In genomic region chr12:27554421-27555186, GRCh38 we compare ENCODE assay signal across 8 cellular contexts. TPM values are rescaled to one million over a fixed set of nuclear protein-coding genes. Genes with fewer than 3 reads are reported as not detected.
A peak's percentile ranks its signal among the peaks of the same experiment; 100 is the strongest.
DNase-seq lines count a peak whose midpoint lies in the region; ATAC-seq, FAIRE-seq and TF ChIP-seq lines count a peak whose summit lies in the region.

No MANE protein-coding gene starts in this region.

- FAIRE-seq in H54 (lab: Jason Lieb, UNC) = peak; percentile 94
- FAIRE-seq in RCC 7860 (lab: Jason Lieb, UNC) = no peak

- no TSS peak for BruUV-seq in mammary epithelial cell (replicated peaks; lab: Mats Ljungman, UMichigan)

- peak overlapping the region; percentile 72 for H3K4me2 ChIP-seq in mammary epithelial cell (ENCODE audit: insufficient read depth, low read depth, low read length)

- ATAC-seq in left lung (peak; percentile 16), HG03521 (IDR thresholded peaks at IDR 0.05; ENCODE audit: unreplicated experiment) (no peak)
- no peak for ATAC-seq in naive thymus-derived CD4-positive, alpha-beta T cell

- H3K27ac Mint-ChIP-seq in naive thymus-derived CD4-positive, alpha-beta T cell = no peak overlapping the region

- H3K9me3 Mint-ChIP-seq in naive thymus-derived CD4-positive, alpha-beta T cell = no peaks in the 10 kb centered on the region

- peaks cover 0 to 25% (median 18%) of the 10 kb centered on the region in 7 donors for H3K4me1 Mint-ChIP-seq in naive thymus-derived CD4-positive, alpha-beta T cell

- CTCF ChIA-PET in mammary epithelial cell (lab: Charles Lee; ENCODE audit: low non-redundant PET) = no interaction called here
- CTCF ChIA-PET in naive thymus-derived CD4-positive, alpha-beta T cell (lab: Charles Lee) = no interaction called here

- peak overlapping the region; percentile 60 for H3K9ac ChIP-seq in mammary epithelial cell (ENCODE audit: insufficient read depth, low read length)
- H3K9ac ChIP-seq in subcutaneous abdominal adipose tissue (ENCODE audit: low read length in 5 of 5) = peak overlapping the region in 1 of 5 donors; percentile 4

- peaks cover 0 to 11% (median 0%) of the 10 kb centered on the region in 5 donors for H3K27me3 Mint-ChIP-seq in naive thymus-derived CD4-positive, alpha-beta T cell

- TF ChIP-seq POLR2A in H54 (IDR thresholded peaks at IDR 0.05; ENCODE audit: low read depth, low read length) = no peak

- no peaks in the 10 kb centered on the region for H3K9me3 ChIP-seq in mammary epithelial cell (replicated peaks; ENCODE audit: insufficient read depth, low read length)
- H3K9me3 ChIP-seq in left lung = no peaks in the 10 kb centered on the region
- no peaks in the 10 kb centered on the region for H3K9me3 ChIP-seq in subcutaneous abdominal adipose tissue (ENCODE audit: control insufficient read depth in 5 of 5, low read length in 5 of 5)
- no peaks in the 10 kb centered on the region for H3K9me3 ChIP-seq in naive thymus-derived CD4-positive, alpha-beta T cell (ENCODE audit: control insufficient read depth in 2 of 3, low read length in 3 of 3)

- POLR2A ChIA-PET in naive thymus-derived CD4-positive, alpha-beta T cell (lab: Charles Lee) = no interaction called here

- H3K4me1 ChIP-seq in mammary epithelial cell (ENCODE audit: insufficient read depth, low read length) (peaks cover 62% of the 10 kb centered on the region), left lung (peaks cover 15 to 53% of the 10 kb centered on the region in 2 donors), subcutaneous abdominal adipose tissue (ENCODE audit: control insufficient read depth in 5 of 5, insufficient read depth in 5 of 5, low read length in 5 of 5) (peaks cover 12 to 73% (median 55%) of the 10 kb centered on the region in 5 donors)
- H3K4me1 ChIP-seq in naive thymus-derived CD4-positive, alpha-beta T cell (ENCODE audit: control insufficient read depth in 2 of 2, insufficient read depth in 2 of 2, low read length in 2 of 2) = no peaks in the 10 kb centered on the region

- dilution Hi-C loops in mammary epithelial cell (cut with HindIII; ENCODE audit: low sequenced_read_pairs) = no loop called here

- in situ Hi-C loops in mammary epithelial cell (cut with MboI; ENCODE audit: low sequenced_read_pairs in 2 of 2) = loop anchor here in 1 of 2 donors (5.0 kb wide), 1 partner anchor 38 kb away; no protein-coding TSS in a partner anchor

- no peaks in the 10 kb centered on the region for H3K27me3 ChIP-seq in mammary epithelial cell (ENCODE audit: insufficient read depth, low read length)
- H3K27me3 ChIP-seq in left lung = no peaks in the 10 kb centered on the region
- H3K27me3 ChIP-seq in subcutaneous abdominal adipose tissue (ENCODE audit: control insufficient read depth in 5 of 5, insufficient read depth in 4 of 5, low read length in 5 of 5) = no peaks in the 10 kb centered on the region
- H3K27me3 ChIP-seq in naive thymus-derived CD4-positive, alpha-beta T cell (ENCODE audit: control insufficient read depth in 2 of 2, insufficient read depth in 2 of 2, low read length in 2 of 2) = no peaks in the 10 kb centered on the region

- peak overlapping the region; percentile 62 for H3K27ac ChIP-seq in mammary epithelial cell (ENCODE audit: insufficient read depth, low read depth, low read length)
- H3K27ac ChIP-seq in left lung = peak overlapping the region; percentile 66 to 67
- H3K27ac ChIP-seq in subcutaneous abdominal adipose tissue (ENCODE audit: low read depth, low read length) = peak overlapping the region; percentile 81
- H3K27ac ChIP-seq in naive thymus-derived CD4-positive, alpha-beta T cell (ENCODE audit: low read depth, low read length) = no peak overlapping the region

- H2AFZ ChIP-seq in mammary epithelial cell (ENCODE audit: low read depth, low read length) = peak overlapping the region; percentile 53

- DNase-seq in H54 (ENCODE audit: insufficient read length, low spot score) = no peak
- DNase-seq in mammary epithelial cell = no peak
- no peak for DNase-seq in left lung
- no peak for DNase-seq in RCC 7860 (ENCODE audit: low spot score)
- DNase-seq in naive thymus-derived CD4-positive, alpha-beta T cell = no peak
- no peak for DNase-seq in activated CD8-positive, alpha-beta memory T cell treated with anti-CD3 and anti-CD28 coated beads, Interleukin-2, amount 50 U/mL, for 48 hours

- intact Hi-C loops in mammary epithelial cell (cut with micrococcal nuclease) (no loop called here), left lung (cut with DNase I) (no loop called here)
- intact Hi-C loops in naive thymus-derived CD4-positive, alpha-beta T cell (cut with micrococcal nuclease) = no loop called here

- H3K36me3 Mint-ChIP-seq in naive thymus-derived CD4-positive, alpha-beta T cell = peaks cover 0 to 5% (median 2%) of the 10 kb centered on the region in 5 donors

- no peaks in the 10 kb centered on the region for H4K20me1 ChIP-seq in mammary epithelial cell (ENCODE audit: insufficient read depth, low read length)

- TF ChIP-seq CTCF in mammary epithelial cell (conservative IDR thresholded peaks at IDR 0.05 in 1 of 2, IDR thresholded peaks at IDR 0.05 in 1 of 2; ENCODE audit: extremely low read depth in 1 of 2, insufficient read depth in 1 of 2, low read depth in 1 of 2, low read length in 2 of 2) (no peak), left lung (IDR thresholded peaks at IDR 0.05) (no peak)

- H3K4me3 Mint-ChIP-seq in naive thymus-derived CD4-positive, alpha-beta T cell = no peak overlapping the region

- WGBS in mammary epithelial cell (ENCODE audit: low coverage, missing lambda C conversion rate) = 18% methylated on average over 14 of the region's 14 CpGs

- H3K36me3 ChIP-seq in mammary epithelial cell (ENCODE audit: insufficient read depth, low read length) = no peaks in the 10 kb centered on the region
- no peaks in the 10 kb centered on the region for H3K36me3 ChIP-seq in left lung
- no peaks in the 10 kb centered on the region for H3K36me3 ChIP-seq in subcutaneous abdominal adipose tissue (ENCODE audit: control insufficient read depth in 5 of 5, insufficient read depth in 5 of 5, low read length in 5 of 5)
- H3K36me3 ChIP-seq in naive thymus-derived CD4-positive, alpha-beta T cell (ENCODE audit: control insufficient read depth in 2 of 3, insufficient read depth in 3 of 3, low read length in 3 of 3) = no peaks in the 10 kb centered on the region

- peaks cover 96% of the 10 kb centered on the region for H3K79me2 ChIP-seq in mammary epithelial cell (ENCODE audit: insufficient read depth, low read length)

- H3K4me3 ChIP-seq in mammary epithelial cell (replicated peaks in 1 of 3; ENCODE audit: insufficient read depth in 1 of 3, low read depth in 2 of 3, low read length in 3 of 3) (peak overlapping the region in 1 of 3 experiments; percentile 13), left lung (no peak overlapping the region), subcutaneous abdominal adipose tissue (ENCODE audit: low read depth in 1 of 5, low read length in 5 of 5) (peak overlapping the region; percentile 2 to 56 (median 41))
- no peak overlapping the region for H3K4me3 ChIP-seq in naive thymus-derived CD4-positive, alpha-beta T cell (ENCODE audit: low read length)

RNA-seq across cellular contexts. Expression of gene PPFIBP1, which starts 30.6 kb away (rescaled TPM):
- 100 to 1,000 TPM; 114 to 136 TPM for total RNA-seq in mammary epithelial cell
- polyA plus RNA-seq in mammary epithelial cell = 41.2 TPM
- 266 TPM for polyA minus RNA-seq in mammary epithelial cell
- total RNA-seq in left lung = 10 to 100 TPM; 96.1 to 97.3 TPM
- total RNA-seq in naive thymus-derived CD4-positive, alpha-beta T cell = 10 to 100 TPM in 1 of 5 experiments, 1 to 10 TPM in 4; 3.3 to 29.2 (median 7.5) TPM
- polyA plus RNA-seq in naive thymus-derived CD4-positive, alpha-beta T cell = 1 to 10 TPM; 2.7 to 3.4 TPM

Comparison
In these comparisons a context has a peak if more than half of its experiments do, and no peak if none do; other contexts are left out.
1. H3K4me3 ChIP-seq: peak in subcutaneous abdominal adipose tissue (5 of 5); none in left lung (0 of 2) and naive thymus-derived CD4-positive, alpha-beta T cell (single experiment).